ENCODE assay signal across 24 cellular contexts in the genomic region with DNA sequence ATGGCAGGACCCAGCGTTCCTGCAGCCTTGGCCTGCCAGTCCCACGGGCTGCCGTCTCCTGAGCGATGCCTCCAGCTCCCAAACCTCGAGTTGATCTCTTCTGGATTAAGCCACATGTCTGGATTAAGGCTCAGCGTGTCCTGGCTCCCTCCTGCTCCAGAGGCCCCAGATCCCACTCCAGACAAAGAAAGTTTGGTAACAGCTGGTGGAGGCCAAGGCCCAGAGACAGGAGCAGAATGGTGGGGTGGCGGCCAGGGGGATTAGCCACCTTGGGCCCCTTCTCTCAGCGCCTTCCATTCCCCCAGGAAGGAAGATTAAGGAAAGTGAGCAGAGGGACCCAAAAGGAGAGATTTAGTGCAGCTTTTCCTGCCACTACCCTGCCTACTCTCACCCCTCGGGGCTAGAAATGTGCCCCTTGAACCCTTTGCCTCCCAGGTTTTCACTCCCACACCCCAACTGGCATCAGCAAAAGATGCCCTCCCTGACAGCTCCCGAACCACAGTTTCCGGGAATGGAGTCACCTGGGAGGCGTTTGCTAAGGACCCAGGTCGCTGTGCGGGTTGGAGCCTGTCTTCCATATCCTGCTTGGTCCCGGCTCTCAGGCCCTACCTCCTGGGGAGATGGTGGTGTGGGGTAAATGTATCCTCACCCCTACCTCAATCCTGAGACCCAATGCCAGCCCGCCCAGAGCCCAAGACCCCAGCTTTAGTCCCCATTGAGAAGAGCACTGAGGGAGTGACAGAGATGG. TPM values are rescaled to one million over a fixed set of nuclear protein-coding genes. Genes with fewer than 3 reads are reported as not detected.
DNase-seq lines count a peak whose midpoint lies in the region; FAIRE-seq and TF ChIP-seq lines count a peak whose summit lies in the region.
"Had no signal": no experiment of that assay in that cellular context is flagged by ENCODE, and none has a peak within 500 bp of the region (broad histone marks: within the 10 kb centered on the region; RNA-seq: fewer than 3 reads in every experiment).

No MANE protein-coding gene starts in this region.

- peaks cover 6% of the 10 kb centered on the region for H3K27me3 Mint-ChIP-seq in type B pancreatic cell
- no peaks in the 10 kb centered on the region for H3K27me3 Mint-ChIP-seq in activated T-helper 2 cell treated with anti-CD3 and anti-CD28 coated beads, Interferon-gamma antibody, Interleukin-2, Interleukin-4, amounts not matched to agents 10 μg/mL and 5 μg/mL and 100 μg/mL, durations not matched to agents 14 hours and 24 hours and 36 hours (ENCODE audit: low read depth)
- H3K27me3 Mint-ChIP-seq: CD4-positive, alpha-beta T cell had no signal

- TF ChIP-seq EP300 in tibial nerve (IDR thresholded peaks at IDR 0.05) = no peak

- peak; percentile 90 for DNase-seq in D721Med (ENCODE audit: insufficient read length, low spot score)
- DNase-seq in epithelial cell of prostate (ENCODE audit: low read depth, low spot score) = no peak
- no peak for DNase-seq in type B pancreatic cell (ENCODE audit: extremely low spot score, unreplicated experiment)
- no peak for DNase-seq in tibial nerve (ENCODE audit: low spot score in 2 of 2)
- DNase-seq in activated T-helper 2 cell treated with anti-CD3 and anti-CD28 coated beads, Interferon-gamma antibody, Interleukin-2, Interleukin-4, amounts not matched to agents 10 μg/mL and 5 μg/mL and 100 μg/mL, durations not matched to agents 14 hours and 24 hours and 36 hours (ENCODE audit: low spot score) = no peak
- no peak for DNase-seq in medulla oblongata (ENCODE audit: extremely low spot score)
- DNase-seq: CD4-positive, alpha-beta T cell; COR-L47; DND-41; GM23248; KG1; NCI-H1092 treated with DMSO at 0.1 percent for 48 hours; NCI-H1436 treated with DMSO at 0.1 percent for 48 hours; NCI-H1930; NCI-H226; NCI-H510A treated with DMSO at 0.1 percent for 48 hours; RPMI8226; SIG-M5; SK-N-SH had no signal

- no peaks in the 10 kb centered on the region for H3K9me3 Mint-ChIP-seq in type B pancreatic cell
- no peaks in the 10 kb centered on the region for H3K9me3 Mint-ChIP-seq in activated T-helper 2 cell treated with anti-CD3 and anti-CD28 coated beads, Interferon-gamma antibody, Interleukin-2, Interleukin-4, amounts not matched to agents 10 μg/mL and 5 μg/mL and 100 μg/mL, durations not matched to agents 14 hours and 24 hours and 36 hours
- H3K9me3 Mint-ChIP-seq: CD4-positive, alpha-beta T cell had no signal

- peaks cover 17% of the 10 kb centered on the region for H3K4me1 Mint-ChIP-seq in type B pancreatic cell (ENCODE audit: unreplicated experiment)
- peaks cover 4% of the 10 kb centered on the region for H3K4me1 Mint-ChIP-seq in activated T-helper 2 cell treated with anti-CD3 and anti-CD28 coated beads, Interferon-gamma antibody, Interleukin-2, Interleukin-4, amounts not matched to agents 10 μg/mL and 5 μg/mL and 100 μg/mL, durations not matched to agents 14 hours and 24 hours and 36 hours (ENCODE audit: low read depth)

- FAIRE-seq in D721Med (lab: Jason Lieb, UNC) = no peak
- FAIRE-seq: GM12891, HTR-8/SVneo had no signal

- TF ChIP-seq CTCF in D721Med (IDR thresholded peaks at IDR 0.05; ENCODE audit: insufficient read depth, missing control alignments) (no peak), VCaP (conservative IDR thresholded peaks at IDR 0.05) (no peak), type B pancreatic cell (conservative IDR thresholded peaks at IDR 0.05) (no peak), tibial nerve (IDR thresholded peaks at IDR 0.05) (no peak)

- WGBS in tibial nerve, 2 donors = 88 to 90% methylated on average over 16 of the region's 16 CpGs

- no peaks in the 10 kb centered on the region for H3K9me3 ChIP-seq in tibial nerve
- H3K9me3 ChIP-seq: HAP-1, SK-N-SH had no signal

- no peaks in the 10 kb centered on the region for H3K27me3 ChIP-seq in tibial nerve

- H3K36me3 Mint-ChIP-seq in type B pancreatic cell = no peaks in the 10 kb centered on the region
- no peaks in the 10 kb centered on the region for H3K36me3 Mint-ChIP-seq in activated T-helper 2 cell treated with anti-CD3 and anti-CD28 coated beads, Interferon-gamma antibody, Interleukin-2, Interleukin-4, amounts not matched to agents 10 μg/mL and 5 μg/mL and 100 μg/mL, durations not matched to agents 14 hours and 24 hours and 36 hours (ENCODE audit: low read depth)

- H3K4me1 ChIP-seq in tibial nerve = peaks cover 0 to 7% (median 0%) of the 10 kb centered on the region in 4 donors
- H3K4me1 ChIP-seq: HAP-1 had no signal

- no peak overlapping the region for H3K4me3 ChIP-seq in tibial nerve
- H3K4me3 ChIP-seq: GM23248, HAP-1, PC-9 had no signal

- intact Hi-C loops in activated T-helper 2 cell treated with anti-CD3 and anti-CD28 coated beads, Interferon-gamma antibody, Interleukin-2, Interleukin-4, amounts not matched to agents 10 μg/mL and 5 μg/mL and 100 μg/mL, durations not matched to agents 14 hours and 24 hours and 36 hours (cut with micrococcal nuclease) = no loop called here

- no peak overlapping the region for H3K4me3 Mint-ChIP-seq in type B pancreatic cell
- no peak overlapping the region for H3K4me3 Mint-ChIP-seq in activated T-helper 2 cell treated with anti-CD3 and anti-CD28 coated beads, Interferon-gamma antibody, Interleukin-2, Interleukin-4, amounts not matched to agents 10 μg/mL and 5 μg/mL and 100 μg/mL, durations not matched to agents 14 hours and 24 hours and 36 hours (ENCODE audit: low read depth)
- H3K4me3 Mint-ChIP-seq: CD4-positive, alpha-beta T cell had no signal

- peak overlapping the region; percentile 34 for H3K27ac Mint-ChIP-seq in type B pancreatic cell
- no peak overlapping the region for H3K27ac Mint-ChIP-seq in activated T-helper 2 cell treated with anti-CD3 and anti-CD28 coated beads, Interferon-gamma antibody, Interleukin-2, Interleukin-4, amounts not matched to agents 10 μg/mL and 5 μg/mL and 100 μg/mL, durations not matched to agents 14 hours and 24 hours and 36 hours
- H3K27ac Mint-ChIP-seq: CD4-positive, alpha-beta T cell had no signal

- TF ChIP-seq POLR2A in tibial nerve (IDR thresholded peaks at IDR 0.05) = no peak

- H3K36me3 ChIP-seq in tibial nerve = no peaks in the 10 kb centered on the region
- H3K36me3 ChIP-seq: HAP-1 had no signal

- peak overlapping the region; percentile 100 for H3K27ac ChIP-seq in VCaP
- peak overlapping the region; percentile 41 for H3K27ac ChIP-seq in epithelial cell of prostate
- H3K27ac ChIP-seq in tibial nerve = no peak overlapping the region
- H3K27ac ChIP-seq: GM23248, PC-9 had no signal

RNA-seq across cellular contexts. Expression of gene SPDEF, which starts 6.9 kb away (rescaled TPM):
- total RNA-seq in type B pancreatic cell (ENCODE audit: low replicate concordance) (0.62 and 1.6 TPM in 2 replicates), tibial nerve (not detected)
- 0.09 and 0.16 TPM in 2 replicates for total RNA-seq in activated T-helper 2 cell treated with anti-CD3 and anti-CD28 coated beads, Interferon-gamma antibody, Interleukin-2, Interleukin-4, amounts not matched to agents 10 μg/mL and 5 μg/mL and 100 μg/mL, durations not matched to agents 14 hours and 24 hours and 36 hours
- total RNA-seq: GM23248 had no signal

Comparison
In these comparisons a context has a peak if more than half of its experiments do, and no peak if none do; other contexts are left out.
1. H3K27ac ChIP-seq: peak in VCaP (single experiment) and epithelial cell of prostate (single experiment); none in tibial nerve (0 of 4).